Comparison of ENCODE assay signal across 8 cellular contexts in the genomic region with DNA sequence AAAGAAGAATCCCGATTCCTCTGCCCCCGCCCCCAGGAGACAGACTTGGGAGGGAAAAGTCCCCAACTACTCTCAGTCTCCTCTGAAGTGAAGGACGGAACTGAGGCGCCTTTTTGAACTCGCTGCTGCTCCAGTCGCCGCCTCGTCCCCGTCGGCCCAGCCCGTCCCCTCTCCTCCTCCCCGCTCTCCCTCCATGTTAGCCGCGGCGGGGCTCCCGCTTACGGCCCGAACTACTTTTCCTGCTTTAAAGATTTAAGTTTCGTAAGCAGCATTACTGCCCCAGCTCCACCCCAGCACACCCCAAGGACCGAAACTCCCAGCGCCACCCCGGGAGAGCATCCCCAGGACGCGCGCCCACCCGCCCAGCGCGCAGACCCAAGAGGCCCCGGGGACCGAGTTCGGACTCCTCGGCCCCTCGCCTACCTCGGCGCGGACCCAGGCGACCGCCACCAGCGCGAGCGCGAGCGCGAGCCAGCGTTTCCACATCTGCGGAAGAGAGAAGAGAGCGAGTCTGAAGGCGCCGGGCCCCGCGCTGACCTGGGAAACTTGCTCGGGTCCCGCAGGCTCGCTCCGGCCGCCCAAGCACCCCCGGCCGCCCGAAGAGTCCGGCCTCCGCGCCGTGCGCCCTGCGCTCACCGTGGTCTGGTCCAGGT. TPM values are rescaled to one million over a fixed set of nuclear protein-coding genes. Genes with fewer than 3 reads are reported as not detected.
DNase-seq lines count a peak whose midpoint lies in the region; ATAC-seq and TF ChIP-seq lines count a peak whose summit lies in the region.

No MANE protein-coding gene starts in this region.

- peaks cover 0 to 3% (median 0%) of the 10 kb centered on the region in 11 donors for H3K9me3 ChIP-seq in heart right ventricle
- no peaks in the 10 kb centered on the region for H3K9me3 ChIP-seq in prostate gland

- DNase-seq in activated naive CD4-positive, alpha-beta T cell treated with anti-CD3 and anti-CD28 coated beads, Interleukin-2, amount 50 U/mL, for 16 hours: peak; percentile 11
- DNase-seq in heart right ventricle (peak; percentile 44 to 55), prostate gland (ENCODE audit: low spot score) (peak; percentile 56), erythroblast (lab: John Stamatoyannopoulos, UW) (no peak), Ammon's horn (ENCODE audit: low spot score) (no peak), globus pallidus (ENCODE audit: low spot score) (no peak)

- H3K36me3 ChIP-seq in heart right ventricle (peaks cover 0 to 20% (median 0%) of the 10 kb centered on the region in 9 donors), prostate gland (no peaks in the 10 kb centered on the region)

- peak; percentile 43 to 76 (median 58) for ATAC-seq in heart right ventricle

- peak overlapping the region; percentile 20 to 93 (median 83) for H3K4me3 Mint-ChIP-seq in IgD-negative memory B cell

- H3K4me3 ChIP-seq in GM08714 (ENCODE audit: low read length) (peak overlapping the region; percentile 37), heart right ventricle (peak overlapping the region; percentile 75 to 99 (median 92)), prostate gland (peak overlapping the region; percentile 80 to 96)

- peaks cover 6% of the 10 kb centered on the region for H3K36me3 Mint-ChIP-seq in IgD-negative memory B cell

- peaks cover 29% of the 10 kb centered on the region for H3K27me3 Mint-ChIP-seq in IgD-negative memory B cell

- TF ChIP-seq CTCF in heart right ventricle (IDR thresholded peaks at IDR 0.05): no peak
- no peak for TF ChIP-seq CTCF in prostate gland (IDR thresholded peaks at IDR 0.05)

- peak; percentile 22 for TF ChIP-seq POLR2A in prostate gland (IDR thresholded peaks at IDR 0.05)
- TF ChIP-seq POLR2A in erythroblast (IDR thresholded peaks at IDR 0.05; ENCODE audit: low read length): no peak

- peaks cover 4 to 14% (median 8%) of the 10 kb centered on the region in 3 donors for H3K4me1 Mint-ChIP-seq in IgD-negative memory B cell

- H3K27me3 ChIP-seq in heart right ventricle (peaks cover 0 to 38% (median 0%) of the 10 kb centered on the region in 7 donors), prostate gland (replicated peaks; ENCODE audit: insufficient read depth) (no peaks in the 10 kb centered on the region)

- peaks cover 2 to 7% (median 5%) of the 10 kb centered on the region in 3 donors for H3K9me3 Mint-ChIP-seq in IgD-negative memory B cell

- intact Hi-C loops in heart right ventricle (cut with DNase I) (loop anchor here in 5 of 10 donors (1.0 to 5.0 kb wide), 5 partner anchors 26 to 104 kb away; no protein-coding TSS in a partner anchor), prostate gland (cut with DNase I) (loop anchor here (2.0 kb wide), 1 partner anchor 28 kb away; no protein-coding TSS in a partner anchor)

- H3K4me1 ChIP-seq in heart right ventricle (peaks cover 6 to 51% (median 44%) of the 10 kb centered on the region in 9 donors), prostate gland (replicated peaks) (peaks cover 17% of the 10 kb centered on the region)

- 0 to 1% methylated on average over 62 to 66 of the region's 66 CpGs for WGBS in heart right ventricle, 2 donors
- under 1% methylated on average over 39 of the region's 66 CpGs for WGBS in prostate gland

- H3K27ac Mint-ChIP-seq in IgD-negative memory B cell: no peak overlapping the region

- peak overlapping the region; percentile 86 to 99 (median 96) for H3K27ac ChIP-seq in heart right ventricle
- peak overlapping the region; percentile 95 to 98 for H3K27ac ChIP-seq in prostate gland

RNA-seq across cellular contexts. Expression of gene FSTL1, which starts 0.4 kb away (rescaled TPM):
- polyA plus RNA-seq in IgD-negative memory B cell (not detected), heart right ventricle (10 to 100 TPM; 54.4 to 88.5 TPM)
- total RNA-seq in heart right ventricle (100 to 1,000 TPM; 100 to 346 (median 213) TPM), prostate gland (100 to 1,000 TPM; 212 to 265 TPM)

Comparison
In these comparisons a context has a peak if more than half of its experiments do, and no peak if none do; other contexts are left out.
1. H3K4me3 ChIP-seq: peak in every context shown above with its lines; median percentile 92 in heart right ventricle; 88 in prostate gland; 37 in GM08714.
2. DNase-seq: peak in activated naive CD4-positive, alpha-beta T cell treated with anti-CD3 and anti-CD28 coated beads, Interleukin-2, amount 50 U/mL, for 16 hours (single experiment), heart right ventricle (2 of 2) and prostate gland (single experiment); none in erythroblast (0 of 2), Ammon's horn (single experiment) and globus pallidus (single experiment).